In the genomic region with DNA sequence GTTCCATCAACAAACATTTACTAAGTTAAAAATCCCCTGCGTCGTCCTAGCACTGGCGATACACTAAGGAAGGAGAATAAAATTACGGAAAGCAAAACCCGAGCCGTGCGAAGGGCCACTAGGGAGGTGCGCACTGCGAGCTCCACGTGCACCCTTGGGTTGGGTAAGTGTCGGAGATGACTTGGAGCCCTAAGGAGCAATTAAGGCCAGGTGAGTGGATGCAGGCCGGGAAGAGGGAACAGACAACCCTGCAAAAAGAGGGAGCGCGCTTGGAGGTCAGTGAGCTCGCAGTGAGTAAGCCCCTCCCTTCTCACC, we compare ENCODE assay signal across 1 cellular context.
TF ChIP-seq lines count a peak whose summit lies in the region.

No MANE protein-coding gene starts in this region.

TF ChIP-seq in IMR-90, 13 proteins besides CTCF, POLR2A, EP300 and RAD21 (continued from another document):
- no peak for TF ChIP-seq RCOR1 (IDR thresholded peaks at IDR 0.05; ENCODE audit: insufficient replicate concordance, low read length)
- no peak for TF ChIP-seq NFE2L2 (IDR thresholded peaks at IDR 0.05; ENCODE audit: low read depth, low read length)
- TF ChIP-seq, protein P1, sequence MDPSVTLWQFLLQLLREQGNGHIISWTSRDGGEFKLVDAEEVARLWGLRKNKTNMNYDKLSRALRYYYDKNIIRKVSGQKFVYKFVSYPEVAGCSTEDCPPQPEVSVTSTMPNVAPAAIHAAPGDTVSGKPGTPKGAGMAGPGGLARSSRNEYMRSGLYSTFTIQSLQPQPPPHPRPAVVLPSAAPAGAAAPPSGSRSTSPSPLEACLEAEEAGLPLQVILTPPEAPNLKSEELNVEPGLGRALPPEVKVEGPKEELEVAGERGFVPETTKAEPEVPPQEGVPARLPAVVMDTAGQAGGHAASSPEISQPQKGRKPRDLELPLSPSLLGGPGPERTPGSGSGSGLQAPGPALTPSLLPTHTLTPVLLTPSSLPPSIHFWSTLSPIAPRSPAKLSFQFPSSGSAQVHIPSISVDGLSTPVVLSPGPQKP (IDR thresholded peaks at IDR 0.05; ENCODE audit: borderline replicate concordance, low read depth, low read length): no peak
- no peak for TF ChIP-seq CHD1 (IDR thresholded peaks at IDR 0.05; ENCODE audit: low read depth, low read length)
- TF ChIP-seq MXI1 (IDR thresholded peaks at IDR 0.05; ENCODE audit: borderline replicate concordance, low read depth, low read length): no peak
